Comparison of ENCODE assay signal across 7 cellular contexts in the genomic region with DNA sequence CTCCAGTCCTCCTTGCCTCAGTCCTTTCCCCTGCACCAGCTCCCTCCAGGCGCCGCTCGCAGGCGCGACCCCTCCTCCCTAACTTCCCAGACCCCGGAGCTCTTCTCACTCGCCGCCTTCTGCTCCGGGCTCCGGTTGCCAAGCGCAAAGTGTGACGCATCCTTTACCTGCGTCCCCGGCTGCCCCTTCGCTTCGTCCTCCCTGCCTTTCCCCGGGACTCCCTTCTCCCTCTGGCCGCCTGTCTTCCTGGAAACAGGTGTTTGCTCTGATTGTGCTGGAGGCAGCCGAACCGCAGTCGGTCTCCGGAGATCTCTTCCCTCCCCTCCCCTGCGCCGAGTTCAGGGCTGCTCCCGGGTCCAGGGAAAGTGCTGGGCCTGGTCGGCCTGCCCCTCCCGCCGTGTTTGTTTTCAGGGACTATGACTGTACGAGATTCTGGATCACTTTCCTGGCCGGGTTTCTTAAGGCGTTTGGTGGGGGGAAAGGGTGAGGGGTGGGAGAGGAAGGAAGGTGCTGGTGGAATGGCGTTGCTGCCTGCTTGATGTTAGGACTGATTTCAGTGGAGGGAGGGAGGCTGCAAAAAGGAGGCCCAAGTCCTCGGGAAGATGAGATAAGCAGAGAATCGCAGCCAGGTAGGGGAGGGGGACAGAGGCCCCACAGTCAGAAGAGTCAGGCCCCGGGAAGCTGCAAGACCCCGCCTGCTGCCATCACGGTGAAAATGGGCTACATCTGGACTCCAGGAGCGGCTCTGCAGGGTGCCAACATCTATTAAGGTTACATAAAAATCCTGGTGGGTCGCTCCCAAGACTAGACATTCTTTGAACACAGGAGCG. TPM values are rescaled to one million over a fixed set of nuclear protein-coding genes. Genes with fewer than 3 reads are reported as not detected.
DNase-seq lines count a peak whose midpoint lies in the region; ATAC-seq, FAIRE-seq and TF ChIP-seq lines count a peak whose summit lies in the region.

No MANE protein-coding gene starts in this region.

- H3K27me3 Mint-ChIP-seq in natural killer cell treated with Interleukin-12 subunit alpha and Interleukin-12 subunit beta and Interleukin-15 and Interleukin-18, amount 100 ng/mL, for 72 hours: peaks cover 17 to 35% of the 10 kb centered on the region in 2 donors

- no peak overlapping the region for H4K91ac ChIP-seq in H1 (replicated peaks; ENCODE audit: insufficient read length, low read length)

- H3K4ac ChIP-seq in H1 (replicated peaks; ENCODE audit: insufficient read length, low read depth, low read length): no peak overlapping the region

- peak overlapping the region; percentile 88 to 90 for H3K4me2 ChIP-seq in H1 (ENCODE audit: insufficient read depth in 1 of 2, low read depth in 2 of 2, low read length in 2 of 2)

- peak overlapping the region; percentile 84 to 92 (median 90) for H3K4me3 ChIP-seq in H1 (ENCODE audit: extremely low read depth in 1 of 4, insufficient read depth in 2 of 4, low read depth in 3 of 4, low read length in 4 of 4)

- H4K8ac ChIP-seq in H1 (ENCODE audit: extremely low read depth, insufficient read depth, low read length): peak overlapping the region; percentile 69; the same call in 1 of the 2 replicates

- no peak overlapping the region for H3K23ac ChIP-seq in H1 (ENCODE audit: insufficient read length)

- peaks cover 0 to 2% (median under 1%) of the 10 kb centered on the region in 4 experiments; a peak in 2 of 7 replicates for H3K27me3 ChIP-seq in H1 (replicated peaks in 1 of 4; ENCODE audit: control insufficient read depth in 3 of 4, extremely low read depth in 1 of 4, insufficient read depth in 3 of 4, low read length in 3 of 4)

- peaks cover 5 to 7% of the 10 kb centered on the region in 2 experiments for H4K20me1 ChIP-seq in H1 (replicated peaks in 1 of 2; ENCODE audit: control insufficient read depth in 1 of 2, insufficient read depth in 2 of 2, low read length in 2 of 2)

- intact Hi-C loops in posterior vena cava (cut with DNase I): no loop called here

- WGBS in H1 (ENCODE audit: extremely low coverage in 1 of 2, insufficient coverage in 1 of 2, insufficient read length in 1 of 2, insufficient replicate concordance in 2 of 2, low coverage in 1 of 2, low lambda C conversion rate in 2 of 2, missing lambda C conversion rate in 1 of 2), 2 experiments: 6% methylated on average over 24 of the region's 40 CpGs; no CpG with 5 or more reads in 1 of the 2 experiments

- CTCF ChIA-PET in H1 (lab: Charles Lee; ENCODE audit: partially characterized antibody): interaction anchor here (0.6 to 1.0 kb wide), 2 partner anchors 66 to 70 kb away, joined by 3 to 4 read pairs; no protein-coding TSS in a partner anchor

- H3K18ac ChIP-seq in H1 (ENCODE audit: extremely low read depth, low read length): 0 out of 2 replicates have a peak overlapping the region, but pooled peaks have one; percentile 41

- no peak overlapping the region for H3K27ac ChIP-seq in H1 (ENCODE audit: low read depth, low read length)

- no peaks in the 10 kb centered on the region for H3K36me3 ChIP-seq in H1 (ENCODE audit: control insufficient read depth in 2 of 4, insufficient read depth in 4 of 4, low read length in 3 of 4)

- no peak overlapping the region for H2BK20ac ChIP-seq in H1 (ENCODE audit: low read length)

- POLR2A ChIA-PET in H1 (lab: Charles Lee; ENCODE audit: partially characterized antibody): interaction anchor here (0.6 to 1.4 kb wide), 6 partner anchors 9 to 329 kb away, joined by 3 to 5 read pairs (median 3); no protein-coding TSS in a partner anchor

- H2BK120ac ChIP-seq in H1 (replicated peaks; ENCODE audit: low read depth, low read length): no peak overlapping the region

- no peak overlapping the region for H2BK15ac ChIP-seq in H1 (ENCODE audit: low read length)

- peak overlapping the region; percentile 37 for H3K56ac ChIP-seq in H1 (replicated peaks; ENCODE audit: insufficient read length, low read depth, low read length)

- H3K9me3 Mint-ChIP-seq in natural killer cell treated with Interleukin-12 subunit alpha and Interleukin-12 subunit beta and Interleukin-15 and Interleukin-18, amount 100 ng/mL, for 72 hours: peaks cover 3% of the 10 kb centered on the region

- peak overlapping the region in 3 of 4 experiments; percentile 29 to 67 (median 52); a peak in 6 of 7 replicates for H3K9ac ChIP-seq in H1 (replicated peaks in 1 of 4; ENCODE audit: extremely low read depth in 1 of 4, low read depth in 3 of 4, low read length in 3 of 4)

- H2BK12ac ChIP-seq in H1 (ENCODE audit: low read depth, low read length): peak overlapping the region; percentile 33; the same call in 1 of the 2 replicates

- no peak overlapping the region for H3K27ac Mint-ChIP-seq in natural killer cell treated with Interleukin-12 subunit alpha and Interleukin-12 subunit beta and Interleukin-15 and Interleukin-18, amount 100 ng/mL, for 72 hours

- H2AK5ac ChIP-seq in H1 (ENCODE audit: low read depth, low read length): no peak overlapping the region

- H3K4me3 Mint-ChIP-seq in natural killer cell treated with Interleukin-12 subunit alpha and Interleukin-12 subunit beta and Interleukin-15 and Interleukin-18, amount 100 ng/mL, for 72 hours: peak overlapping the region; percentile 59

- FAIRE-seq in H1 (lab: Jason Lieb, UNC): no peak

- no peak; a peak in 1 of 3 replicates for TF ChIP-seq POLR2A in H1 (IDR thresholded peaks at IDR 0.05; ENCODE audit: control extremely low read depth in 1 of 2, low read depth in 2 of 2, low read length in 2 of 2)

- peak; percentile 14 for ATAC-seq in GM21360 (IDR thresholded peaks at IDR 0.05; ENCODE audit: unreplicated experiment)
- ATAC-seq in natural killer cell treated with Interleukin-12 subunit alpha and Interleukin-12 subunit beta and Interleukin-15 and Interleukin-18, amount 100 ng/mL, for 72 hours: no peak

- H3K79me2 ChIP-seq in H1 (ENCODE audit: control insufficient read depth in 1 of 2, insufficient read depth in 2 of 2, low read length in 2 of 2): peaks cover 8 to 43% of the 10 kb centered on the region in 2 experiments

- no peak overlapping the region for H3K14ac ChIP-seq in H1 (ENCODE audit: insufficient read length)

- peaks cover 2% of the 10 kb centered on the region for H3K79me1 ChIP-seq in H1 (ENCODE audit: low read depth, low read length)

- no peaks in the 10 kb centered on the region for H3K36me3 Mint-ChIP-seq in natural killer cell treated with Interleukin-12 subunit alpha and Interleukin-12 subunit beta and Interleukin-15 and Interleukin-18, amount 100 ng/mL, for 72 hours

- H3K9me3 ChIP-seq in H1 (ENCODE audit: insufficient read depth in 2 of 2, low read depth in 1 of 2, low read length in 1 of 2): no peaks in the 10 kb centered on the region

- TF ChIP-seq EP300 in H1 (IDR thresholded peaks at IDR 0.05; ENCODE audit: borderline replicate concordance in 1 of 2, low read depth in 2 of 2, low read length in 2 of 2): no peak

- peak overlapping the region; percentile 0 for H4K5ac ChIP-seq in H1 (ENCODE audit: insufficient read length, low read depth, low read length)

- DNase-seq in NCI-H524 treated with DMSO at 0.1 percent for 48 hours (lab: John Stamatoyannopoulos, UW) (peak; percentile 69), H1 (ENCODE audit: low read depth in 1 of 2, low spot score in 2 of 2) (peak in 1 of 2 experiments; percentile 79), hepatic stellate cell (ENCODE audit: low spot score) (no peak), posterior vena cava (ENCODE audit: low spot score) (no peak), H4 (ENCODE audit: low spot score) (no peak)
- DNase-seq in natural killer cell treated with Interleukin-12 subunit alpha and Interleukin-12 subunit beta and Interleukin-15 and Interleukin-18, amount 100 ng/mL, for 72 hours (ENCODE audit: low spot score): no peak

- H2BK5ac ChIP-seq in H1 (ENCODE audit: low read depth, low read length): peak overlapping the region; percentile 69

- peaks cover 11% of the 10 kb centered on the region for H3K23me2 ChIP-seq in H1 (ENCODE audit: low read depth, low read length)

- no peak for TF ChIP-seq RAD21 in H1 (IDR thresholded peaks at IDR 0.05 in 1 of 2, conservative IDR thresholded peaks at IDR 0.05 in 1 of 2; ENCODE audit: low read depth in 2 of 2, low read length in 2 of 2)

- H3K4me1 Mint-ChIP-seq in natural killer cell treated with Interleukin-12 subunit alpha and Interleukin-12 subunit beta and Interleukin-15 and Interleukin-18, amount 100 ng/mL, for 72 hours (ENCODE audit: low read depth in 2 of 2): peaks cover 5% of the 10 kb centered on the region in 2 donors

- TF ChIP-seq CTCF in H1 (IDR thresholded peaks at IDR 0.05; ENCODE audit: control extremely low read depth in 1 of 3, insufficient read depth in 1 of 3, low read depth in 1 of 3, low read length in 3 of 3): no peak

- peaks cover 0 to 8% (median 4%) of the 10 kb centered on the region in 4 experiments; a peak in 4 of 7 replicates for H3K4me1 ChIP-seq in H1 (replicated peaks in 1 of 4; ENCODE audit: control insufficient read depth in 3 of 4, insufficient read depth in 4 of 4, low read length in 3 of 4)

- H2AFZ ChIP-seq in H1 (ENCODE audit: low read length): peak overlapping the region; percentile 77; the same call in 1 of the 2 replicates

RNA-seq across cellular contexts. Expression of a gene that starts 0.9 kb away (rescaled TPM):
- total RNA-seq in H1 (2021; fragmentation: NEBNext Ultra II Directional; extraction: Animal tissue kit (Norgen Biotek cat#: 25700)): 22.2 TPM in 2 replicates
- 6.2 and 9.0 TPM in 2 replicates for polyA plus RNA-seq in H1 (2011; rRNA removed)
- 7.8 TPM for polyA plus RNA-seq in H1 (2011; cell fraction: cytosol; rRNA removed)
- polyA plus RNA-seq in H1 (2011; cell fraction: nucleus; rRNA removed): 13.0 TPM
- polyA plus RNA-seq in H1 (2012, experiment 1 of 2): 12.8 to 13.4 TPM (median 12.9 TPM) in 4 replicates
- polyA plus RNA-seq in H1 (2012, experiment 2 of 2): 9.4 TPM
- polyA plus RNA-seq in H1 (2013, experiment 1 of 2): 8.5 TPM
- polyA plus RNA-seq in H1 (2013, experiment 2 of 2): 9.3 TPM
- 11.7 and 12.1 TPM in 2 replicates for polyA minus RNA-seq in H1 (2011; rRNA and poly(A)+ RNA removed)
- polyA minus RNA-seq in H1 (2011; cell fraction: cytosol; rRNA and poly(A)+ RNA removed): 8.6 TPM
- polyA minus RNA-seq in H1 (2011; cell fraction: nucleus; rRNA and poly(A)+ RNA removed): 19.1 TPM
- under 1 TPM in 1 of 2 donors, not detected in 1; 0.21 TPM for total RNA-seq in natural killer cell treated with Interleukin-12 subunit alpha and Interleukin-12 subunit beta and Interleukin-15 and Interleukin-18, amount 100 ng/mL, for 72 hours
- total RNA-seq in posterior vena cava: 1 to 10 TPM; 4.2 to 6.0 TPM
- total RNA-seq in H4 (2014; rRNA removed; shearing (Covaris generic)): 0.33 and 1.7 TPM in 2 replicates
